Comparison of ENCODE assay signal across 14 cellular contexts in genomic region chr9:94825620-94825958, GRCh38.
A peak's percentile ranks its signal among the peaks of the same experiment; 100 is the strongest.
DNase-seq lines count a peak whose midpoint lies in the region; ATAC-seq and TF ChIP-seq lines count a peak whose summit lies in the region.
"Had no signal": no experiment of that assay in that cellular context is flagged by ENCODE, and none has a peak within 500 bp of the region (broad histone marks: within the 10 kb centered on the region; RNA-seq: fewer than 3 reads in every experiment).

No MANE protein-coding gene starts in this region.

- ATAC-seq in GM23338 (no peak), GM18520 (IDR thresholded peaks at IDR 0.05; ENCODE audit: unreplicated experiment) (no peak), HG02973 (IDR thresholded peaks at IDR 0.05; ENCODE audit: unreplicated experiment) (no peak)
- ATAC-seq: CD8-positive, alpha-beta T cell; stimulated activated memory B cell treated with anti-CD40 and anti-IgM and Interleukin-4, amounts not matched to agents 10 μg/mL and 1 μg/mL and 100 μg/mL, for 72 hours had no signal

- no peaks in the 10 kb centered on the region for H3K9me2 ChIP-seq in GM23338 (ENCODE audit: insufficient read depth)

- H3K4me1 Mint-ChIP-seq in GM23338, result peaks cover 34% of the 10 kb centered on the region

- H3K27me3 ChIP-seq in GM23338 (ENCODE audit: insufficient read depth) (no peaks in the 10 kb centered on the region), iPS-15b (ENCODE audit: control insufficient read depth, insufficient read depth, low read length) (peaks cover 3% of the 10 kb centered on the region), skeletal muscle satellite cell (ENCODE audit: control insufficient read depth, insufficient read depth, low read length) (no peaks in the 10 kb centered on the region)
- H3K27me3 ChIP-seq: spleen had no signal

- H3K27me3 Mint-ChIP-seq in GM23338 (ENCODE audit: insufficient read depth, low read depth, poor library complexity), result no peaks in the 10 kb centered on the region
- H3K27me3 Mint-ChIP-seq: stimulated activated memory B cell treated with anti-CD40 and anti-IgM and Interleukin-4, amounts not matched to agents 10 μg/mL and 1 μg/mL and 100 μg/mL, for 72 hours had no signal

- H3K9me3 ChIP-seq in iPS-15b (ENCODE audit: control insufficient read depth, insufficient read depth, low read length), result no peaks in the 10 kb centered on the region
- H3K9me3 ChIP-seq in skeletal muscle satellite cell (replicated peaks; ENCODE audit: low read length), result no peaks in the 10 kb centered on the region

- DNase-seq in GM23338 (ENCODE audit: low spot score), result no peak
- no peak for DNase-seq in CD1c-positive myeloid dendritic cell (ENCODE audit: extremely low spot score)
- no peak for DNase-seq in G401 (ENCODE audit: low spot score)
- DNase-seq: activated gamma-delta T cell; CD8-positive, alpha-beta T cell; dermis blood vessel endothelial cell; spleen; T-helper 2 cell had no signal

- in situ Hi-C loops in G401 (cut with HindIII; ENCODE audit: low sequenced_read_pairs), result no loop called here

- H3K36me3 ChIP-seq in GM23338 (ENCODE audit: insufficient read depth) (no peaks in the 10 kb centered on the region), iPS-15b (ENCODE audit: control insufficient read depth, insufficient read depth, low read length) (no peaks in the 10 kb centered on the region), skeletal muscle satellite cell (ENCODE audit: insufficient read depth, low read length) (peaks cover 6% of the 10 kb centered on the region)

- peaks cover 16% of the 10 kb centered on the region for H3K4me1 ChIP-seq in GM23338 (ENCODE audit: insufficient read depth)
- H3K4me1 ChIP-seq in iPS-15b (ENCODE audit: control insufficient read depth, insufficient read depth, low read length), result peaks cover 22% of the 10 kb centered on the region
- peaks cover 60% of the 10 kb centered on the region for H3K4me1 ChIP-seq in skeletal muscle satellite cell (ENCODE audit: control insufficient read depth, insufficient read depth, low read length)

- H3F3A ChIP-seq in GM23338 (replicated peaks; ENCODE audit: low read depth), result no peaks in the 10 kb centered on the region

- H2AFZ ChIP-seq in GM23338, result no peak overlapping the region

- H3K4me2 ChIP-seq in GM23338 (0 out of 2 replicates have a peak overlapping the region, but pooled peaks have one; percentile 1), skeletal muscle satellite cell (ENCODE audit: low read length) (no peak overlapping the region)

- peak overlapping the region; percentile 37 for H3K9ac ChIP-seq in iPS-15b (ENCODE audit: low read depth, low read length)
- H3K9ac ChIP-seq in skeletal muscle satellite cell (ENCODE audit: low read depth, low read length), result peak overlapping the region; percentile 18

- H3K4me3 Mint-ChIP-seq in GM23338, result peak overlapping the region; percentile 58
- H3K4me3 Mint-ChIP-seq: CD8-positive, alpha-beta T cell; stimulated activated memory B cell treated with anti-CD40 and anti-IgM and Interleukin-4, amounts not matched to agents 10 μg/mL and 1 μg/mL and 100 μg/mL, for 72 hours had no signal

- peaks cover 6% of the 10 kb centered on the region; the same call in 2 of the 3 replicates for H3K36me3 Mint-ChIP-seq in GM23338 (ENCODE audit: low read depth)

- H4K20me1 ChIP-seq in GM23338 (replicated peaks; ENCODE audit: insufficient read depth), result no peaks in the 10 kb centered on the region

- H3K9me3 Mint-ChIP-seq in GM23338, result no peaks in the 10 kb centered on the region
- H3K9me3 Mint-ChIP-seq: CD8-positive, alpha-beta T cell; stimulated activated memory B cell treated with anti-CD40 and anti-IgM and Interleukin-4, amounts not matched to agents 10 μg/mL and 1 μg/mL and 100 μg/mL, for 72 hours had no signal

- H3K79me2 ChIP-seq in GM23338 (replicated peaks; ENCODE audit: insufficient read depth), result no peaks in the 10 kb centered on the region

- TF ChIP-seq CTCF in GM23338 (conservative IDR thresholded peaks at IDR 0.05; ENCODE audit: low read depth in 2 of 2) (no peak), VCaP (conservative IDR thresholded peaks at IDR 0.05) (no peak)

- 0 out of 2 replicates have a peak overlapping the region, but pooled peaks have one; percentile 28 for H3K27ac ChIP-seq in GM23338 (ENCODE audit: low read depth)
- H3K27ac ChIP-seq in VCaP, result peak overlapping the region; percentile 85; the same call in 1 of the 2 replicates
- H3K27ac ChIP-seq: spleen had no signal

- H3K4me3 ChIP-seq in GM23338 (no peak overlapping the region), iPS-15b (ENCODE audit: low read depth, low read length) (no peak overlapping the region), skeletal muscle satellite cell (ENCODE audit: low read length) (no peak overlapping the region)
- H3K4me3 ChIP-seq: spleen had no signal

- H3K27ac Mint-ChIP-seq in GM23338, result no peak overlapping the region
- H3K27ac Mint-ChIP-seq: CD8-positive, alpha-beta T cell; stimulated activated memory B cell treated with anti-CD40 and anti-IgM and Interleukin-4, amounts not matched to agents 10 μg/mL and 1 μg/mL and 100 μg/mL, for 72 hours had no signal

TF ChIP-seq in GM23338, 12 proteins besides CTCF, POLR2A, EP300 and RAD21:
- no peak for TF ChIP-seq ZNF462 (CRISPR knock-in tag; IDR thresholded peaks at IDR 0.05)
TF ChIP-seq in GM23338: peak in this region for 0.
